In genomic region chr2:117396161-117396560, GRCh38 we compare ENCODE assay signal across 33 cellular contexts.
DNase-seq lines count a peak whose midpoint lies in the region; ATAC-seq and TF ChIP-seq lines count a peak whose summit lies in the region.
"Had no signal": no experiment of that assay in that cellular context is flagged by ENCODE, and none has a peak within 500 bp of the region (broad histone marks: within the 10 kb centered on the region; RNA-seq: fewer than 3 reads in every experiment).

No MANE protein-coding gene starts in this region.

- intact Hi-C loops in left lung (cut with DNase I), result no loop called here

- no peak overlapping the region for H3K4me3 ChIP-seq in epithelial cell of proximal tubule (ENCODE audit: low read depth, low read length)
- H3K4me3 ChIP-seq in left lung, result no peak overlapping the region
- H3K4me3 ChIP-seq in retinal pigment epithelial cell (ENCODE audit: low read length), result no peak overlapping the region
- H3K4me3 ChIP-seq: A549; BLaER1; BLaER1 treated with 17β-estradiol and CSF1 and Interleukin-3, amounts not matched to agents 10 nM and 100 nM had no signal

- H3K27me3 ChIP-seq in left lung, result no peaks in the 10 kb centered on the region
- H3K27me3 ChIP-seq: BE2C; BLaER1; BLaER1 treated with 17β-estradiol and CSF1 and Interleukin-3, amounts not matched to agents 10 nM and 100 nM had no signal

- ATAC-seq in left lung (peak; percentile 31), HG03196 (IDR thresholded peaks at IDR 0.05; ENCODE audit: unreplicated experiment) (no peak), HG02678 (IDR thresholded peaks at IDR 0.05; ENCODE audit: unreplicated experiment) (no peak), HG03095 (IDR thresholded peaks at IDR 0.05; ENCODE audit: unreplicated experiment) (no peak), GM18520 (IDR thresholded peaks at IDR 0.05; ENCODE audit: unreplicated experiment) (no peak)
- ATAC-seq: A549; CD8-positive, alpha-beta T cell had no signal

- DNase-seq in epithelial cell of proximal tubule (ENCODE audit: low read depth) (peak; percentile 40), left lung (no peak), renal cortical epithelial cell (ENCODE audit: low read depth) (peak; percentile 97), retinal pigment epithelial cell (ENCODE audit: low read depth) (peak; percentile 27)
- DNase-seq: 8988T; ACHN; AML-193; BE2C; C1 segment of cervical spinal cord; Caco-2; Calu3; CD4-positive, alpha-beta memory T cell; CD4-positive, alpha-beta T cell; CD4-positive, CD25-positive, alpha-beta regulatory T cell; CD8-positive, alpha-beta memory T cell; CD8-positive, alpha-beta T cell; COR-L47; DMS 273 treated with DMSO at 0.1 percent for 48 hours; DMS153; DMS53; DMS79; DMS79 treated with DMSO at 0.1 percent for 48 hours; DND-41; EL had no signal

- TF ChIP-seq CTCF in epithelial cell of proximal tubule (conservative IDR thresholded peaks at IDR 0.05; ENCODE audit: low read depth, low read length) (no peak), left lung (IDR thresholded peaks at IDR 0.05) (no peak), retinal pigment epithelial cell (conservative IDR thresholded peaks at IDR 0.05; ENCODE audit: low read depth, low read length) (no peak)

- H3K27ac ChIP-seq in left lung, result no peak overlapping the region
- H3K27ac ChIP-seq: 22Rv1; A549; BLaER1; BLaER1 treated with 17β-estradiol and CSF1 and Interleukin-3, amounts not matched to agents 10 nM and 100 nM; C4-2B had no signal

- H3K9me3 ChIP-seq in left lung, result no peaks in the 10 kb centered on the region
- H3K9me3 ChIP-seq: A549; BE2C; BLaER1; BLaER1 treated with 17β-estradiol and CSF1 and Interleukin-3, amounts not matched to agents 10 nM and 100 nM; Caco-2 had no signal

- H3K4me1 ChIP-seq in left lung, result no peaks in the 10 kb centered on the region
- H3K4me1 ChIP-seq: A549; BE2C; BLaER1; BLaER1 treated with 17β-estradiol and CSF1 and Interleukin-3, amounts not matched to agents 10 nM and 100 nM; Caco-2 had no signal

- H3K36me3 ChIP-seq in left lung, result no peaks in the 10 kb centered on the region
- H3K36me3 ChIP-seq: BE2C; BLaER1; BLaER1 treated with 17β-estradiol and CSF1 and Interleukin-3, amounts not matched to agents 10 nM and 100 nM had no signal

Comparison
In these comparisons a context has a peak if more than half of its experiments do, and no peak if none do; other contexts are left out.
1. DNase-seq: peak in epithelial cell of proximal tubule (single experiment), renal cortical epithelial cell (single experiment) and retinal pigment epithelial cell (single experiment); none in left lung (0 of 2).